ENCODE assay signal across 1 cellular context in the genomic region with DNA sequence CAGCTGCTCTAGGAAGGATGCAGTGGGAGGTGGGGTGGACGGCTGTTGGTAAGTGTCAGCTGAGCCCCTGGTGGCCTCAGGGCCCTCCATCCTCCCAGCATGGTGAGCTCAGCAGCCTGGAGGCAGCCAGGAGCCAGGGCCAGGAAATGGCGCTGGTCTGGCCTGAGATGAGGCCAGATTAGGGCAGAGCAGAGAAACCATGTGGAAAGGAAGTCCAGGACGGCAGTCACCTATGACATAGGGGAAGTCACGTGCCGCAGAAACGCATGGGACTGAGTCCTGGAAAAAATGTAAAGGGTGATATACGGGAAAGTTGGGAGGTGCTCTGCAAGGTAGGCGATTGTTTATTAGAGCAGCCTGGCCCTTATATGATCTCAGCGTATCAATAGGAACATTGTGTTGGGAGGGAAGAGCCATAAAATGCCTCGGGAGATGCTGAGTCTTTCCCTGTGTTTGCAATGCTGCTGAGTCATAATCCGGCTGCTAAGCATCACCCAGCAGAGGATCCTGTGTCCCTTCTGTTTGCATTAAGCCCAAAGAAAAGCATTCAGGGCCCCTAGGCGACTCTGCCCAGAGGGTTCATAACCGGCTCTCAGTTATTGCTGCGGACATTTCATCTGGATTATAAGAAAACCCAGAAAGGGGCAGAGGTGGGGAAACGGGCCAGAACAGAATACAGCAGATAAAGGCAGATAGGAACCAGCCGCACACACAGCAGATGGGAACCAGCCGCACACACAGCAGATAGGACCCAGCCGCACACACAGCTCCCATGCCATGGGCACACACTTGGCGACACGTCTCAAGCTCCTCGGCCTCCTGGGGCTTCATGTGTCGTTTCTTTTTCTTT.
TF ChIP-seq lines count a peak whose summit lies in the region.

No MANE protein-coding gene starts in this region.

TF ChIP-seq in IMR-90, 13 proteins besides CTCF, POLR2A, EP300 and RAD21 (continued from another document):
- TF ChIP-seq, protein P1, sequence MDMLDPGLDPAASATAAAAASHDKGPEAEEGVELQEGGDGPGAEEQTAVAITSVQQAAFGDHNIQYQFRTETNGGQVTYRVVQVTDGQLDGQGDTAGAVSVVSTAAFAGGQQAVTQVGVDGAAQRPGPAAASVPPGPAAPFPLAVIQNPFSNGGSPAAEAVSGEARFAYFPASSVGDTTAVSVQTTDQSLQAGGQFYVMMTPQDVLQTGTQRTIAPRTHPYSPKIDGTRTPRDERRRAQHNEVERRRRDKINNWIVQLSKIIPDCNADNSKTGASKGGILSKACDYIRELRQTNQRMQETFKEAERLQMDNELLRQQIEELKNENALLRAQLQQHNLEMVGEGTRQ (IDR thresholded peaks at IDR 0.05; ENCODE audit: low read depth, low read length), result peak; percentile 39
- TF ChIP-seq MXI1 (IDR thresholded peaks at IDR 0.05; ENCODE audit: borderline replicate concordance, low read depth, low read length), result no peak; the same call in 1 of the 2 replicates
- TF ChIP-seq CEBPB (IDR thresholded peaks at IDR 0.05; ENCODE audit: low read depth, low read length), result peak; percentile 63
- no peak for TF ChIP-seq SMC3 (IDR thresholded peaks at IDR 0.05; ENCODE audit: low read depth, low read length)
- peak; percentile 73 for TF ChIP-seq MAFK (IDR thresholded peaks at IDR 0.05; ENCODE audit: low read depth, low read length)
- TF ChIP-seq, protein P2, sequence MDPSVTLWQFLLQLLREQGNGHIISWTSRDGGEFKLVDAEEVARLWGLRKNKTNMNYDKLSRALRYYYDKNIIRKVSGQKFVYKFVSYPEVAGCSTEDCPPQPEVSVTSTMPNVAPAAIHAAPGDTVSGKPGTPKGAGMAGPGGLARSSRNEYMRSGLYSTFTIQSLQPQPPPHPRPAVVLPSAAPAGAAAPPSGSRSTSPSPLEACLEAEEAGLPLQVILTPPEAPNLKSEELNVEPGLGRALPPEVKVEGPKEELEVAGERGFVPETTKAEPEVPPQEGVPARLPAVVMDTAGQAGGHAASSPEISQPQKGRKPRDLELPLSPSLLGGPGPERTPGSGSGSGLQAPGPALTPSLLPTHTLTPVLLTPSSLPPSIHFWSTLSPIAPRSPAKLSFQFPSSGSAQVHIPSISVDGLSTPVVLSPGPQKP (IDR thresholded peaks at IDR 0.05; ENCODE audit: borderline replicate concordance, low read depth, low read length), result no peak
